In the genomic region with DNA sequence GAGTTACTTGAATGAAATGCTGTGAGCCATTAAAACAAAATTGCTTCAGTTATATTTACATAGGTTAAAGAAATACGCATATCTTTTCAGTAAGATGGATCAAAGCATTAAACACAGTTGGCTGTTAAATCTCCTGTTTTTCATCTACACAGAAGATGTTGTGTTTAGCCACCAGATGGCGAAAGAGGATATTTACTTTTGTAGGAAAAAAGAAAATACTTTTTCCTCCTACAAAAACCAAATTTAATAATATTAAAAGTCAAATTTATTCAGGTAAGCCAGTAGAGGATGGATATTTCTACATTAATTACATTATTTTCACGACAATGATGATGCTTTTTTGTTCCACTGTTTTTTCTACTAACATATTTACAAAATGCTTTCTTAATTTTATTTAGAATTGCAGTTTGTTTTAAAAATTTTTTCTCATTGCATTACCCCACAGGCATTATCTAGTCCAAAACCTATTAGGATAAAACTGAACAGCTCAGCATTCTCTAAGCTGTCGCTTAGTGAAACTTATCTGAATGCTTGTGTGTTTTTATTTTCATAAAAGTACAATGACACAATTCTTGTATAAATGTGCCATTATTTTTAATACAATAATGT, we compare ENCODE assay signal across 9 cellular contexts.
DNase-seq lines count a peak whose midpoint lies in the region; ATAC-seq and TF ChIP-seq lines count a peak whose summit lies in the region.
"Had no signal": no experiment of that assay in that cellular context is flagged by ENCODE, and none has a peak within 500 bp of the region (broad histone marks: within the 10 kb centered on the region; RNA-seq: fewer than 3 reads in every experiment).

No MANE protein-coding gene starts in this region.

- H3K27ac ChIP-seq in dorsolateral prefrontal cortex (peak overlapping the region in 2 of 59 donors; percentile 12 to 14), psoas muscle (no peak overlapping the region)

- DNase-seq in DMS79 treated with DMSO at 0.1 percent for 48 hours (lab: John Stamatoyannopoulos, UW) (peak; percentile 62), DMS79 (lab: John Stamatoyannopoulos, UW) (no peak), NCI-H2171 treated with DMSO at 0.1 percent for 48 hours (lab: John Stamatoyannopoulos, UW) (peak; percentile 75), dorsolateral prefrontal cortex (no peak), psoas muscle (no peak), ureter (ENCODE audit: low spot score) (no peak), activated gamma-delta T cell (lab: John Stamatoyannopoulos, UW) (no peak)
- no peak for DNase-seq in activated effector memory CD4-positive, alpha-beta T cell treated with anti-CD3 and anti-CD28 coated beads, Interleukin-2, amount 50 U/mL, for 16 hours
- DNase-seq: amygdala had no signal

- ATAC-seq in psoas muscle: no peak

- intact Hi-C loops in dorsolateral prefrontal cortex (cut with DNase I): no loop called here
- intact Hi-C loops in psoas muscle (cut with DNase I): no loop called here

- H3K36me3 ChIP-seq in psoas muscle (ENCODE audit: insufficient read depth in 1 of 2, low read depth in 1 of 2): no peaks in the 10 kb centered on the region

- no peaks in the 10 kb centered on the region for H3K9me3 ChIP-seq in psoas muscle

- H3K27me3 ChIP-seq in dorsolateral prefrontal cortex: no peaks in the 10 kb centered on the region
- no peaks in the 10 kb centered on the region for H3K27me3 ChIP-seq in psoas muscle (ENCODE audit: insufficient read depth in 3 of 3, low read length in 2 of 3)

- peak overlapping the region in 4 of 59 donors; percentile 1 to 12 (median 7) for H3K4me3 ChIP-seq in dorsolateral prefrontal cortex
- no peak overlapping the region for H3K4me3 ChIP-seq in psoas muscle

- H3K4me1 ChIP-seq in psoas muscle: no peaks in the 10 kb centered on the region

- 35 to 38% (median 38%) methylated on average over 4 of the region's 4 CpGs for WGBS in psoas muscle, 3 donors

- peak; percentile 53 to 81 (median 69) for TF ChIP-seq CTCF in dorsolateral prefrontal cortex (IDR thresholded peaks at IDR 0.05 in 54 of 56, conservative IDR thresholded peaks at IDR 0.05 in 2 of 56; ENCODE audit: low read depth in 1 of 56, partially characterized antibody in 56 of 56)
- TF ChIP-seq CTCF in psoas muscle (IDR thresholded peaks at IDR 0.05): peak; percentile 35

Comparison
In these comparisons a context has a peak if more than half of its experiments do, and no peak if none do; other contexts are left out.
1. DNase-seq: peak in DMS79 treated with DMSO at 0.1 percent for 48 hours (single experiment) and NCI-H2171 treated with DMSO at 0.1 percent for 48 hours (single experiment); none in DMS79 (single experiment), dorsolateral prefrontal cortex (0 of 10), psoas muscle (0 of 2), ureter (single experiment), activated effector memory CD4-positive, alpha-beta T cell treated with anti-CD3 and anti-CD28 coated beads, Interleukin-2, amount 50 U/mL, for 16 hours (single experiment) and activated gamma-delta T cell (single experiment).